In the genomic region with DNA sequence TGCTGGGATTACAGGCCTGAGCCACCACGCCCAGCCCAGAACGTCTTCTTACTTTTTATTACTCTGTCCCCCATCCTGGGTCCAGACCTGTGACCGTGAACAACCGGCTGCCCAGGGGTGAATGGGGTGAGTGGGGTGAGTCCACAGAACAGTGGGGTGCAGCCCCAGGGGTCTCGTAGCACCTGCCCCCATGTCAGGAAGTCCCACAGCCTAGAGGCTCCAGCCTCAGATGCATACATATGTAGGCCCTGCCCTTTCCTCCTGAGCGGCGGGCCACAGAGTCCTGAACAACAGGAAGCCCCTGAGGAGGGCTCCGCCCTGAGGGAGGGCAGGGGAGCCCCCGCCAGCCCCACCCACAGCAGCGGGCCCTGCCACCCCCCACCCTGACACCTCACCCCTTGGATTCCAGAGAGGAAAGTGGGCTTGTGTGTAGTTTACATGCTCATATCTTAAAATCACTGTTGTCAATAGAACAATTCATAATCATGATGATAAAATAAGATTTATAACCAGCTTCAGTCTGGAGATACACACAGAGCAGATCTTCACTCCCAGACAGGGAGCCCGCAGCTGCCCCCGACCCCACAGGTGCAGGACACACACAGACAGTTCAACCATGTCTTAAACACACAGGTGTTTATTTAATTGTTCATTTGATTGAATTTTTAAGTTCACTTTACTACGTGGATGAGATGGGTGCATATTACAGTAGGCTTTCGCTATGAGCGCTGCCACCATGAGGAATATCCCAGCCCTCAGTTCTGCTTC, we compare ENCODE assay signal across 1 cellular context.
TF ChIP-seq lines count a peak whose summit lies in the region.

No MANE protein-coding gene starts in this region.

TF ChIP-seq in GM23338, 12 proteins besides CTCF, POLR2A, EP300 and RAD21 (continued from another document):
- TF ChIP-seq, protein P1, sequence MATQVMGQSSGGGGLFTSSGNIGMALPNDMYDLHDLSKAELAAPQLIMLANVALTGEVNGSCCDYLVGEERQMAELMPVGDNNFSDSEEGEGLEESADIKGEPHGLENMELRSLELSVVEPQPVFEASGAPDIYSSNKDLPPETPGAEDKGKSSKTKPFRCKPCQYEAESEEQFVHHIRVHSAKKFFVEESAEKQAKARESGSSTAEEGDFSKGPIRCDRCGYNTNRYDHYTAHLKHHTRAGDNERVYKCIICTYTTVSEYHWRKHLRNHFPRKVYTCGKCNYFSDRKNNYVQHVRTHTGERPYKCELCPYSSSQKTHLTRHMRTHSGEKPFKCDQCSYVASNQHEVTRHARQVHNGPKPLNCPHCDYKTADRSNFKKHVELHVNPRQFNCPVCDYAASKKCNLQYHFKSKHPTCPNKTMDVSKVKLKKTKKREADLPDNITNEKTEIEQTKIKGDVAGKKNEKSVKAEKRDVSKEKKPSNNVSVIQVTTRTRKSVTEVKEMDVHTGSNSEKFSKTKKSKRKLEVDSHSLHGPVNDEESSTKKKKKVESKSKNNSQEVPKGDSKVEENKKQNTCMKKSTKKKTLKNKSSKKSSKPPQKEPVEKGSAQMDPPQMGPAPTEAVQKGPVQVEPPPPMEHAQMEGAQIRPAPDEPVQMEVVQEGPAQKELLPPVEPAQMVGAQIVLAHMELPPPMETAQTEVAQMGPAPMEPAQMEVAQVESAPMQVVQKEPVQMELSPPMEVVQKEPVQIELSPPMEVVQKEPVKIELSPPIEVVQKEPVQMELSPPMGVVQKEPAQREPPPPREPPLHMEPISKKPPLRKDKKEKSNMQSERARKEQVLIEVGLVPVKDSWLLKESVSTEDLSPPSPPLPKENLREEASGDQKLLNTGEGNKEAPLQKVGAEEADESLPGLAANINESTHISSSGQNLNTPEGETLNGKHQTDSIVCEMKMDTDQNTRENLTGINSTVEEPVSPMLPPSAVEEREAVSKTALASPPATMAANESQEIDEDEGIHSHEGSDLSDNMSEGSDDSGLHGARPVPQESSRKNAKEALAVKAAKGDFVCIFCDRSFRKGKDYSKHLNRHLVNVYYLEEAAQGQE (IDR thresholded peaks at IDR 0.05; ENCODE audit: unreplicated experiment) = no peak
